Comparison of ENCODE assay signal across 17 cellular contexts in genomic region chr1:39317111-39317510, GRCh38.
DNase-seq lines count a peak whose midpoint lies in the region; FAIRE-seq and TF ChIP-seq lines count a peak whose summit lies in the region.
"Had no signal": no experiment of that assay in that cellular context is flagged by ENCODE, and none has a peak within 500 bp of the region (broad histone marks: within the 10 kb centered on the region; RNA-seq: fewer than 3 reads in every experiment).

No MANE protein-coding gene starts in this region.

- H3K4me3 Mint-ChIP-seq in activated T-cell treated with anti-CD3 and anti-CD28 coated beads, Interleukin-2, amount 50 U/mL, for 24 hours = no peak overlapping the region
- no peak overlapping the region for H3K4me3 Mint-ChIP-seq in progenitor cell of endocrine pancreas (ENCODE audit: low read depth)

- H3K27me3 ChIP-seq in bronchial epithelial cell (ENCODE audit: control insufficient read depth, insufficient read depth, low read length) = no peaks in the 10 kb centered on the region

- H3K36me3 Mint-ChIP-seq in activated T-cell treated with anti-CD3 and anti-CD28 coated beads, Interleukin-2, amount 50 U/mL, for 24 hours (ENCODE audit: low read depth) = peaks cover 96% of the 10 kb centered on the region
- peaks cover 23% of the 10 kb centered on the region for H3K36me3 Mint-ChIP-seq in progenitor cell of endocrine pancreas (ENCODE audit: insufficient read depth)

- H3K27ac Mint-ChIP-seq in activated T-cell treated with anti-CD3 and anti-CD28 coated beads, Interleukin-2, amount 50 U/mL, for 24 hours = peak overlapping the region; percentile 5
- H3K27ac Mint-ChIP-seq in progenitor cell of endocrine pancreas = peak overlapping the region; percentile 58

- H3K4me1 Mint-ChIP-seq in activated T-cell treated with anti-CD3 and anti-CD28 coated beads, Interleukin-2, amount 50 U/mL, for 24 hours (ENCODE audit: low read depth) = peaks cover 12% of the 10 kb centered on the region
- no peaks in the 10 kb centered on the region for H3K4me1 Mint-ChIP-seq in progenitor cell of endocrine pancreas (ENCODE audit: low read depth)

- H3K9me3 Mint-ChIP-seq in activated T-cell treated with anti-CD3 and anti-CD28 coated beads, Interleukin-2, amount 50 U/mL, for 24 hours = no peaks in the 10 kb centered on the region
- no peaks in the 10 kb centered on the region for H3K9me3 Mint-ChIP-seq in progenitor cell of endocrine pancreas (ENCODE audit: low read depth)

- no peaks in the 10 kb centered on the region for H3K27me3 Mint-ChIP-seq in activated T-cell treated with anti-CD3 and anti-CD28 coated beads, Interleukin-2, amount 50 U/mL, for 24 hours
- no peaks in the 10 kb centered on the region for H3K27me3 Mint-ChIP-seq in progenitor cell of endocrine pancreas

- H3K4me3 ChIP-seq in bronchial epithelial cell (ENCODE audit: low read depth, low read length) = no peak overlapping the region
- H3K4me3 ChIP-seq: A549 had no signal

- peak; percentile 68 for FAIRE-seq in bronchial epithelial cell (lab: Jason Lieb, UNC)
- FAIRE-seq: A549, H1 had no signal

- TF ChIP-seq CTCF in bronchial epithelial cell (IDR thresholded peaks at IDR 0.05; ENCODE audit: insufficient read depth, low read length, severe bottlenecking) (no peak), progenitor cell of endocrine pancreas (IDR thresholded peaks at IDR 0.05; ENCODE audit: unreplicated experiment) (no peak)

- peaks cover 13% of the 10 kb centered on the region for H3K36me3 ChIP-seq in bronchial epithelial cell (ENCODE audit: control insufficient read depth, insufficient read depth, low read length)

- DNase-seq in activated T-cell treated with anti-CD3 and anti-CD28 coated beads, Interleukin-2, amount 50 U/mL, for 24 hours = no peak
- no peak for DNase-seq in activated T-cell treated with anti-CD3 and anti-CD28 coated beads for 4 hours
- peak; percentile 10 for DNase-seq in HT1080 (ENCODE audit: low read depth)
- no peak for DNase-seq in bronchial epithelial cell (ENCODE audit: low read depth)
- DNase-seq in progenitor cell of endocrine pancreas (ENCODE audit: low spot score, unreplicated experiment) = no peak
- DNase-seq in NCI-H510A (lab: John Stamatoyannopoulos, UW) = no peak
- no peak for DNase-seq in KG1 (lab: John Stamatoyannopoulos, UW)
- no peak for DNase-seq in 8988T
- DNase-seq: COR-L47, DMS153, EL, Karpas-422, NCI-H187 treated with DMSO at 0.1 percent for 48 hours, NCI-H2171, NCI-H82 had no signal
